7 cellular contexts compared by ENCODE assay signal in genomic region chr18:9017170-9017899, GRCh38.
DNase-seq lines count a peak whose midpoint lies in the region; ATAC-seq and TF ChIP-seq lines count a peak whose summit lies in the region.

No MANE protein-coding gene starts in this region.

- no peaks in the 10 kb centered on the region for H3K27me3 ChIP-seq in SJCRH30
- H3K27me3 ChIP-seq in heart left ventricle = no peaks in the 10 kb centered on the region
- H3K27me3 ChIP-seq in vagina = no peaks in the 10 kb centered on the region

- H3K36me3 Mint-ChIP-seq in activated naive CD4-positive, alpha-beta T cell treated with anti-CD3 and anti-CD28 coated beads, Interleukin-2, amount 50 U/mL, for 72 hours = no peaks in the 10 kb centered on the region

- H3K27ac ChIP-seq in SJCRH30 (peak overlapping the region; percentile 78), heart left ventricle (peak overlapping the region in 11 of 12 donors; percentile 42 to 79 (median 66)), vagina (peak overlapping the region; percentile 87)

- DNase-seq in SJCRH30 = peak; percentile 66 to 74
- peak; percentile 71 to 78 for DNase-seq in activated naive CD4-positive, alpha-beta T cell treated with anti-CD3 and anti-CD28 coated beads, Interleukin-2, amount 50 U/mL, for 72 hours (ENCODE audit: low spot score in 2 of 2)
- DNase-seq in heart left ventricle = peak; percentile 59 to 89 (median 80)
- DNase-seq in retina = peak; percentile 86
- DNase-seq in vagina (ENCODE audit: extremely low spot score in 2 of 2) = no peak

- ATAC-seq in GM19035 (IDR thresholded peaks at IDR 0.05; ENCODE audit: unreplicated experiment) (peak; percentile 86), HG03097 (IDR thresholded peaks at IDR 0.05; ENCODE audit: low FRiP score, unreplicated experiment) (peak; percentile 71), heart left ventricle (peak; percentile 87 to 98 (median 96))
- ATAC-seq in activated naive CD4-positive, alpha-beta T cell treated with anti-CD3 and anti-CD28 coated beads, Interleukin-2, amount 50 U/mL, for 72 hours = peak; percentile 97 to 99

- TF ChIP-seq POLR2A in heart left ventricle (IDR thresholded peaks at IDR 0.05) (no peak), vagina (IDR thresholded peaks at IDR 0.05) (no peak)

- H3K4me1 ChIP-seq in SJCRH30 = peaks cover 8% of the 10 kb centered on the region; the same call in 1 of the 2 replicates
- peaks cover 0 to 22% (median 9%) of the 10 kb centered on the region in 12 donors for H3K4me1 ChIP-seq in heart left ventricle
- H3K4me1 ChIP-seq in vagina = peaks cover 21% of the 10 kb centered on the region

- H3K9me3 ChIP-seq in SJCRH30 (replicated peaks) = no peaks in the 10 kb centered on the region
- H3K9me3 ChIP-seq in heart left ventricle = peaks cover 0 to 10% (median 0%) of the 10 kb centered on the region in 12 donors
- no peaks in the 10 kb centered on the region for H3K9me3 ChIP-seq in vagina

- peak overlapping the region in 1 of 2 donors; percentile 74 for H3K27ac Mint-ChIP-seq in activated naive CD4-positive, alpha-beta T cell treated with anti-CD3 and anti-CD28 coated beads, Interleukin-2, amount 50 U/mL, for 72 hours

- H3K36me3 ChIP-seq in SJCRH30 (no peaks in the 10 kb centered on the region), heart left ventricle (no peaks in the 10 kb centered on the region), vagina (no peaks in the 10 kb centered on the region)

- TF ChIP-seq CTCF in heart left ventricle (IDR thresholded peaks at IDR 0.05) (peak in 1 of 12 donors; percentile 7), vagina (IDR thresholded peaks at IDR 0.05) (no peak)

- no peaks in the 10 kb centered on the region for H3K9me3 Mint-ChIP-seq in activated naive CD4-positive, alpha-beta T cell treated with anti-CD3 and anti-CD28 coated beads, Interleukin-2, amount 50 U/mL, for 72 hours

- 16 to 30% (median 21%) methylated on average over 25 to 34 of the region's 34 CpGs for WGBS in heart left ventricle, 4 donors

- H3K4me3 ChIP-seq in SJCRH30 (peak overlapping the region; percentile 55), heart left ventricle (peak overlapping the region in 10 of 12 donors; percentile 3 to 51 (median 34)), vagina (peak overlapping the region; percentile 24 to 33)

- intact Hi-C loops in heart left ventricle (cut with DNase I) = no loop called here
- intact Hi-C loops in vagina (cut with DNase I) = no loop called here

Comparison
In these comparisons a context has a peak if more than half of its experiments do, and no peak if none do; other contexts are left out.
1. DNase-seq: peak in SJCRH30 (2 of 2), activated naive CD4-positive, alpha-beta T cell treated with anti-CD3 and anti-CD28 coated beads, Interleukin-2, amount 50 U/mL, for 72 hours (2 of 2), heart left ventricle (5 of 5) and retina (single experiment); none in vagina (0 of 2).
2. Peak in every context shown above with its lines, with median percentiles within 50 percentile points of each other: ATAC-seq, H3K27ac ChIP-seq and H3K4me3 ChIP-seq.